In the genomic region with DNA sequence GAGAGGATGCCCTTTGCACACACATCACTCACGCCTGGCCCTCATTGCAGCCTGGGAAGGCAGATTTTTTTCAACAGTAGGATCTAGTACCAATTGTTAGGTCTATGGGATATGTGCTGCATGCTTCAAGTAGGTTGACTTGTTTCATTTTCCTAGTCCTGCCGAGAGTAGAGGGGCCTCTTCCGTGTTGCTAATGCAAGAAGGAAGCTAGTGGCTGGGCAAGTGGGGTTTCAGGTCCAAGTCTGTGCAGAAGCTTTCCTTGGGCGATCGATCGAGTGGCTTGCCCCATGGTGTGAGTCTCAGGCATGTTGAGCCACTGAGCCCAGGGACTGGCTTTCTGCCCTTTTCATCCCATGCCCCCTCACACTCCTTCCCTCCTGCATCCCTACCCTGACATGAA, we compare ENCODE assay signal across 20 cellular contexts. TPM values are rescaled to one million over a fixed set of nuclear protein-coding genes. Genes with fewer than 3 reads are reported as not detected.
DNase-seq lines count a peak whose midpoint lies in the region; ATAC-seq and TF ChIP-seq lines count a peak whose summit lies in the region.
"Had no signal": no experiment of that assay in that cellular context is flagged by ENCODE, and none has a peak within 500 bp of the region (broad histone marks: within the 10 kb centered on the region; RNA-seq: fewer than 3 reads in every experiment).

No MANE protein-coding gene starts in this region.

- H3K4me1 Mint-ChIP-seq in activated naive CD4-positive, alpha-beta T cell treated with anti-CD3 and anti-CD28 coated beads for 36 hours (ENCODE audit: low read depth): peaks cover 36% of the 10 kb centered on the region
- peaks cover 36% of the 10 kb centered on the region for H3K4me1 Mint-ChIP-seq in activated CD4-positive, alpha-beta memory T cell treated with anti-CD3 and anti-CD28 coated beads, Interleukin-2, amount 10 ng/mL, durations not matched to agents 7 days and 5 days
- H3K4me1 Mint-ChIP-seq in progenitor cell of endocrine pancreas (ENCODE audit: low read depth): peaks cover 8% of the 10 kb centered on the region

- no peak overlapping the region for H3K4me3 Mint-ChIP-seq in activated naive CD4-positive, alpha-beta T cell treated with anti-CD3 and anti-CD28 coated beads for 36 hours
- no peak overlapping the region for H3K4me3 Mint-ChIP-seq in activated CD4-positive, alpha-beta memory T cell treated with anti-CD3 and anti-CD28 coated beads, Interleukin-2, amount 10 ng/mL, durations not matched to agents 7 days and 5 days
- no peak overlapping the region for H3K4me3 Mint-ChIP-seq in progenitor cell of endocrine pancreas (ENCODE audit: low read depth)
- H3K4me3 Mint-ChIP-seq: activated B cell treated with CpG ODN at 0.5 μM for 24 hours; T-helper 2 cell treated with Interferon-gamma antibody and Interleukin-4, amounts not matched to agents 5 μg/mL and 100 μg/mL, for 36 hours had no signal

- peak; percentile 13 for TF ChIP-seq POLR2A in GM18951 (IDR thresholded peaks at IDR 0.05; ENCODE audit: extremely low read depth, insufficient read depth, insufficient read length)

- no peaks in the 10 kb centered on the region for H3K27me3 Mint-ChIP-seq in activated naive CD4-positive, alpha-beta T cell treated with anti-CD3 and anti-CD28 coated beads for 36 hours (ENCODE audit: low read depth)
- H3K27me3 Mint-ChIP-seq in activated CD4-positive, alpha-beta memory T cell treated with anti-CD3 and anti-CD28 coated beads, Interleukin-2, amount 10 ng/mL, durations not matched to agents 7 days and 5 days: no peaks in the 10 kb centered on the region
- H3K27me3 Mint-ChIP-seq in progenitor cell of endocrine pancreas: no peaks in the 10 kb centered on the region
- H3K27me3 Mint-ChIP-seq: activated B cell treated with CpG ODN at 0.5 μM for 24 hours, memory B cell had no signal

- CTCF ChIA-PET in activated naive CD4-positive, alpha-beta T cell treated with anti-CD3 and anti-CD28 coated beads for 36 hours (lab: Charles Lee): interaction anchor here (0.6 kb wide), 3 partner anchors 31 to 548 kb away, joined by 3 to 4 read pairs (median 4); no protein-coding TSS in a partner anchor
- CTCF ChIA-PET in activated CD4-positive, alpha-beta memory T cell treated with anti-CD3 and anti-CD28 coated beads, Interleukin-2, amount 10 ng/mL, durations not matched to agents 7 days and 5 days (lab: Charles Lee): interaction anchor here (1.0 to 1.6 kb wide), 2 partner anchors 23 to 32 kb away, joined by 4 to 5 read pairs; no protein-coding TSS in a partner anchor

- peaks cover 23% of the 10 kb centered on the region for H3K36me3 Mint-ChIP-seq in activated naive CD4-positive, alpha-beta T cell treated with anti-CD3 and anti-CD28 coated beads for 36 hours (ENCODE audit: low read depth)
- H3K36me3 Mint-ChIP-seq in activated CD4-positive, alpha-beta memory T cell treated with anti-CD3 and anti-CD28 coated beads, Interleukin-2, amount 10 ng/mL, durations not matched to agents 7 days and 5 days (ENCODE audit: low read depth): peaks cover 32% of the 10 kb centered on the region
- H3K36me3 Mint-ChIP-seq in progenitor cell of endocrine pancreas (ENCODE audit: insufficient read depth): peaks cover 22% of the 10 kb centered on the region

- intact Hi-C loops in activated naive CD4-positive, alpha-beta T cell treated with anti-CD3 and anti-CD28 coated beads for 36 hours (cut with micrococcal nuclease): no loop called here

- no peaks in the 10 kb centered on the region for H3K9me3 Mint-ChIP-seq in activated naive CD4-positive, alpha-beta T cell treated with anti-CD3 and anti-CD28 coated beads for 36 hours
- no peaks in the 10 kb centered on the region for H3K9me3 Mint-ChIP-seq in activated CD4-positive, alpha-beta memory T cell treated with anti-CD3 and anti-CD28 coated beads, Interleukin-2, amount 10 ng/mL, durations not matched to agents 7 days and 5 days
- H3K9me3 Mint-ChIP-seq in progenitor cell of endocrine pancreas (ENCODE audit: low read depth): no peaks in the 10 kb centered on the region
- H3K9me3 Mint-ChIP-seq: activated B cell treated with CpG ODN at 0.5 μM for 24 hours; memory B cell; T-helper 2 cell treated with Interferon-gamma antibody and Interleukin-4, amounts not matched to agents 5 μg/mL and 100 μg/mL, for 36 hours had no signal

- in situ Hi-C loops in GM18951 (cut with MboI; ENCODE audit: low sequenced_read_pairs, unreplicated experiment): no loop called here

- DNase-seq in activated naive CD4-positive, alpha-beta T cell treated with anti-CD3 and anti-CD28 coated beads for 36 hours: no peak
- DNase-seq in activated naive CD4-positive, alpha-beta T cell treated with anti-CD3 and anti-CD28 coated beads, Interleukin-2, amount 50 U/mL, for 16 hours: no peak
- DNase-seq in activated CD4-positive, alpha-beta memory T cell treated with anti-CD3 and anti-CD28 coated beads, Interleukin-2, amount 10 ng/mL, durations not matched to agents 7 days and 5 days: no peak
- DNase-seq in progenitor cell of endocrine pancreas (ENCODE audit: low spot score, unreplicated experiment) (no peak), NCI-H128 (lab: John Stamatoyannopoulos, UW; ENCODE audit: unreplicated experiment) (no peak)
- DNase-seq in stimulated activated CD4-positive, alpha-beta T cell treated with anti-CD3 and anti-CD28 coated beads, Interleukin-12 subunit alpha, Interleukin-12 subunit beta, amount 100 ng/mL, for 4 hours: no peak
- DNase-seq: activated B cell treated with CpG ODN at 0.5 μM for 24 hours; amniotic stem cell; EL; HCEC 1CT; left cardiac atrium; NCI-H1436; NCI-H69; retina; stimulated activated CD4-positive, alpha-beta T cell treated with anti-CD3 and anti-CD28 coated beads, Interleukin-4, amount 100 ng/mL, for 4 hours had no signal

- peak overlapping the region; percentile 50 for H3K27ac Mint-ChIP-seq in activated naive CD4-positive, alpha-beta T cell treated with anti-CD3 and anti-CD28 coated beads for 36 hours
- H3K27ac Mint-ChIP-seq in activated CD4-positive, alpha-beta memory T cell treated with anti-CD3 and anti-CD28 coated beads, Interleukin-2, amount 10 ng/mL, durations not matched to agents 7 days and 5 days: peak overlapping the region; percentile 47
- H3K27ac Mint-ChIP-seq in progenitor cell of endocrine pancreas: peak overlapping the region; percentile 24
- H3K27ac Mint-ChIP-seq: activated B cell treated with CpG ODN at 0.5 μM for 24 hours; memory B cell; T-helper 2 cell treated with Interferon-gamma antibody and Interleukin-4, amounts not matched to agents 5 μg/mL and 100 μg/mL, for 36 hours had no signal

- no peak for ATAC-seq in GM19324 (IDR thresholded peaks at IDR 0.05; ENCODE audit: low FRiP score, unreplicated experiment)
- ATAC-seq: heart left ventricle had no signal

- TF ChIP-seq CTCF in progenitor cell of endocrine pancreas (IDR thresholded peaks at IDR 0.05; ENCODE audit: unreplicated experiment): no peak

- POLR2A ChIA-PET in activated CD4-positive, alpha-beta memory T cell treated with anti-CD3 and anti-CD28 coated beads, Interleukin-2, amount 10 ng/mL, durations not matched to agents 7 days and 5 days (lab: Charles Lee): interaction anchor here (1.0 to 1.5 kb wide), 4 partner anchors 12 to 54 kb away, joined by 3 to 5 read pairs (median 4); a partner anchor contains a TSS

RNA-seq across cellular contexts. Expression of a gene that starts 13.7 kb away (rescaled TPM):
- 100 to 1,000 TPM; 399 to 408 TPM for total RNA-seq in activated naive CD4-positive, alpha-beta T cell treated with anti-CD3 and anti-CD28 coated beads for 36 hours
- 100 to 1,000 TPM; 301 to 324 TPM for total RNA-seq in activated CD4-positive, alpha-beta memory T cell treated with anti-CD3 and anti-CD28 coated beads, Interleukin-2, amount 10 ng/mL, durations not matched to agents 7 days and 5 days
- total RNA-seq in progenitor cell of endocrine pancreas: 761 and 784 TPM in 2 replicates

RNA-seq across cellular contexts. Expression of a gene that starts 33.4 kb away (rescaled TPM):
- 10 to 100 TPM; 48.9 to 51.3 TPM for total RNA-seq in activated naive CD4-positive, alpha-beta T cell treated with anti-CD3 and anti-CD28 coated beads for 36 hours
- 10 to 100 TPM; 24.0 to 26.4 TPM for total RNA-seq in activated CD4-positive, alpha-beta memory T cell treated with anti-CD3 and anti-CD28 coated beads, Interleukin-2, amount 10 ng/mL, durations not matched to agents 7 days and 5 days
- total RNA-seq in progenitor cell of endocrine pancreas: 53.9 and 59.3 TPM in 2 replicates

RNA-seq across cellular contexts. Expression of a gene that starts 42.5 kb away (rescaled TPM):
- total RNA-seq in activated naive CD4-positive, alpha-beta T cell treated with anti-CD3 and anti-CD28 coated beads for 36 hours: 10 to 100 TPM; 81.5 to 83.2 TPM
- total RNA-seq in activated CD4-positive, alpha-beta memory T cell treated with anti-CD3 and anti-CD28 coated beads, Interleukin-2, amount 10 ng/mL, durations not matched to agents 7 days and 5 days: 100 to 1,000 TPM; 147 to 152 TPM
- total RNA-seq in progenitor cell of endocrine pancreas: 159 and 164 TPM in 2 replicates

RNA-seq across cellular contexts. Expression of a gene that starts 50.0 kb away (rescaled TPM):
- 100 to 1,000 TPM; 144 to 148 TPM for total RNA-seq in activated naive CD4-positive, alpha-beta T cell treated with anti-CD3 and anti-CD28 coated beads for 36 hours
- 100 to 1,000 TPM; 277 to 288 TPM for total RNA-seq in activated CD4-positive, alpha-beta memory T cell treated with anti-CD3 and anti-CD28 coated beads, Interleukin-2, amount 10 ng/mL, durations not matched to agents 7 days and 5 days
- total RNA-seq in progenitor cell of endocrine pancreas: 124 and 127 TPM in 2 replicates
